ENCODE assay signal across 11 cellular contexts in the genomic region with DNA sequence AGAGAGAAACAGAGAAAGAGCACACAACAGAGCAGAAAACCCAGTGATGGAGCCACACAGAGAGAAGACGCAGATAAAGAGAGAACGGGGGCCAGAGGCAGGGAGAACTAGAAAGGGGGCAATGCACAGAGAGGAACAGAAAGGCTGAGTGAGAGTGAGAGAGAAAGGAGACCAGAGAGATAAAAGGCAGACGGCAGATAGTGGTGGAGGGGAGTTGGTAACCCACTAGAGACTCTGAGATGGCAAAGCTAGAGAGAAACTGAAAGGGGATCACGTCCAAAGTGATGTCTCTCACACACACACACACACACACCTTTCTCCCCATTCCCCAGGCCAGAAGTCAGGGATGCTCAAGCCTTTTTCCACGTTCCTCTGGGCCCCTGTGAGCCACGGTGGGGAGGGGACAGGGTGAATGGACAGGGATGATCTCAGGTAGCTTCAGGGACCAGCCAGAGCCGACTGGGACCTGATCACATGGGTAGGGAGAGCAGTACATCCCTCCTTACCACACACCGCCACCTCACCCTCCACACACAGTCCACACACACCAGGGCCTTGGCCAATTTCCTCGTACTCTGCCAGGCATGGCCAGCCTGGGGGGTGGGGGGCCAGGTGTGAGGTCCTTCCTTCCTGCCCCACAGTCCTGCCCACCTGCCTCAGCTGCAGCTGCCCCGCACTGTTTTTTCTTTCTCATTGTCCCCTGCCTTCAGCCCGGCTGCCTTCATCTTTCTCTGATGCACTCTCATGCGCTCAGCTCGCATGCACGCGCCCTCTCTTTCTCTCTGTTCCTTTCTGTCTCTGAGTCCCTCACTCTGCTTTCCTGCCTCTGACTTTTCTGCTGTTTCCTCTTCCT. TPM values are rescaled to one million over a fixed set of nuclear protein-coding genes. Genes with fewer than 3 reads are reported as not detected.
DNase-seq lines count a peak whose midpoint lies in the region; ATAC-seq and TF ChIP-seq lines count a peak whose summit lies in the region.
"Had no signal": no experiment of that assay in that cellular context is flagged by ENCODE, and none has a peak within 500 bp of the region (broad histone marks: within the 10 kb centered on the region; RNA-seq: fewer than 3 reads in every experiment).

No MANE protein-coding gene starts in this region.

- H3K9ac ChIP-seq in OCI-LY3 (ENCODE audit: low read length) (peak overlapping the region; percentile 70), iPS-20b (ENCODE audit: low read depth, low read length) (peak overlapping the region; percentile 5; the same call in 1 of the 2 replicates)

- no peaks in the 10 kb centered on the region for H3K36me3 ChIP-seq in CD8-positive, alpha-beta T cell (ENCODE audit: insufficient read depth, low read length)
- H3K36me3 ChIP-seq in OCI-LY3 (replicated peaks; ENCODE audit: low read depth, low read length), result no peaks in the 10 kb centered on the region
- no peaks in the 10 kb centered on the region for H3K36me3 ChIP-seq in iPS-20b (ENCODE audit: insufficient read depth, low read depth, low read length)
- H3K36me3 ChIP-seq: adrenal gland had no signal

- H3K4me1 Mint-ChIP-seq in CD8-positive, alpha-beta T cell (ENCODE audit: low read depth), result peaks cover 17% of the 10 kb centered on the region

- no peaks in the 10 kb centered on the region for H4K20me1 ChIP-seq in OCI-LY3 (ENCODE audit: insufficient read depth, low read length)

- no peaks in the 10 kb centered on the region for H3K9me3 ChIP-seq in CD8-positive, alpha-beta T cell (ENCODE audit: low read length)
- H3K9me3 ChIP-seq in OCI-LY3 (ENCODE audit: insufficient read depth, low read length), result no peaks in the 10 kb centered on the region
- H3K9me3 ChIP-seq in iPS-20b (ENCODE audit: insufficient read depth, low read depth, low read length), result no peaks in the 10 kb centered on the region
- H3K9me3 ChIP-seq: adrenal gland had no signal

- H3K4me3 Mint-ChIP-seq in CD8-positive, alpha-beta T cell, result no peak overlapping the region
- H3K4me3 Mint-ChIP-seq: type B pancreatic cell had no signal

- CTCF ChIA-PET in CD8-positive, alpha-beta T cell (lab: Charles Lee), result interaction anchor here (0.6 kb wide), 1 partner anchor 330 kb away, joined by 4 read pairs; no protein-coding TSS in a partner anchor

- no peaks in the 10 kb centered on the region for H3K27me3 ChIP-seq in CD8-positive, alpha-beta T cell (ENCODE audit: insufficient read depth, low read length)
- H3K27me3 ChIP-seq in OCI-LY3 (ENCODE audit: low read depth, low read length) (peaks cover 8% of the 10 kb centered on the region; the same call in 1 of the 2 replicates), iPS-20b (ENCODE audit: insufficient read depth, low read length) (peaks cover 44% of the 10 kb centered on the region)

- H3K4me1 ChIP-seq in CD8-positive, alpha-beta T cell (ENCODE audit: insufficient read depth, low read length), result peaks cover 13% of the 10 kb centered on the region
- H3K4me1 ChIP-seq in OCI-LY3 (ENCODE audit: low read length), result peaks cover 31% of the 10 kb centered on the region
- peaks cover 23% of the 10 kb centered on the region; the same call in 1 of the 2 replicates for H3K4me1 ChIP-seq in iPS-20b (ENCODE audit: insufficient read depth, low read length)
- H3K4me1 ChIP-seq: adrenal gland had no signal

- TF ChIP-seq CTCF in CD8-positive, alpha-beta T cell (IDR thresholded peaks at IDR 0.05), result no peak
- no peak for TF ChIP-seq CTCF in GM12865 (IDR thresholded peaks at IDR 0.05; ENCODE audit: insufficient read depth, low read depth, low read length, missing control alignments)
- no peak for TF ChIP-seq CTCF in OCI-LY3 (IDR thresholded peaks at IDR 0.05; ENCODE audit: low read depth, low read length)

- ATAC-seq in CD8-positive, alpha-beta T cell, result peak; percentile 34
- ATAC-seq in HG03025 (IDR thresholded peaks at IDR 0.05; ENCODE audit: low FRiP score, unreplicated experiment), result no peak
- no peak for ATAC-seq in HG03108 (IDR thresholded peaks at IDR 0.05; ENCODE audit: unreplicated experiment)
- no peak for ATAC-seq in left colon
- ATAC-seq: left ventricle myocardium superior had no signal

- peak overlapping the region; percentile 82 for H2AFZ ChIP-seq in OCI-LY3 (ENCODE audit: low read depth, low read length)

- H3K36me3 Mint-ChIP-seq in CD8-positive, alpha-beta T cell, result peaks cover 4% of the 10 kb centered on the region
- H3K36me3 Mint-ChIP-seq: type B pancreatic cell had no signal

- intact Hi-C loops in CD8-positive, alpha-beta T cell (cut with DNase I, micrococcal nuclease), result no loop called here
- intact Hi-C loops in left colon (cut with DNase I, micrococcal nuclease), result no loop called here

- no peaks in the 10 kb centered on the region for H3K9me3 Mint-ChIP-seq in CD8-positive, alpha-beta T cell
- H3K9me3 Mint-ChIP-seq: type B pancreatic cell had no signal

- no peak overlapping the region for H3K4me3 ChIP-seq in CD8-positive, alpha-beta T cell (ENCODE audit: low read depth, low read length)
- H3K4me3 ChIP-seq in GM12865 (ENCODE audit: low read depth, low read length) (no peak overlapping the region), OCI-LY3 (ENCODE audit: low read length) (peak overlapping the region; percentile 74), iPS-20b (ENCODE audit: low read length) (no peak overlapping the region)
- H3K4me3 ChIP-seq: adrenal gland had no signal

- POLR2A ChIA-PET in CD8-positive, alpha-beta T cell (lab: Charles Lee), result no interaction called here

- DNase-seq in CD8-positive, alpha-beta T cell, result no peak
- DNase-seq in GM12865 (ENCODE audit: low read depth) (peak; percentile 6), left colon (no peak)
- DNase-seq: effector CD8-positive, alpha-beta T cell; left ventricle myocardium superior had no signal

- no peaks in the 10 kb centered on the region for H3K79me2 ChIP-seq in OCI-LY3 (ENCODE audit: low read length)

- no peak overlapping the region for H3K27ac ChIP-seq in CD8-positive, alpha-beta T cell (ENCODE audit: low read depth, low read length)
- peak overlapping the region; percentile 83 for H3K27ac ChIP-seq in OCI-LY3 (ENCODE audit: low read length)
- no peak overlapping the region for H3K27ac ChIP-seq in iPS-20b (ENCODE audit: low read length)

- H3K27me3 Mint-ChIP-seq in CD8-positive, alpha-beta T cell (ENCODE audit: low read depth), result peaks cover 3% of the 10 kb centered on the region

- H3K4me2 ChIP-seq in OCI-LY3 (ENCODE audit: low read length), result peak overlapping the region; percentile 99

- H3K27ac Mint-ChIP-seq in CD8-positive, alpha-beta T cell, result no peak overlapping the region
- H3K27ac Mint-ChIP-seq: type B pancreatic cell had no signal

RNA-seq across cellular contexts. Expression of gene POU2F2, which starts 22.5 kb away (rescaled TPM):
- 10 to 100 TPM; 14.6 to 17.0 TPM for total RNA-seq in CD8-positive, alpha-beta T cell
- total RNA-seq in left colon, result 1 to 10 TPM; 1.5 to 3.8 TPM
